8 cellular contexts compared by ENCODE assay signal in genomic region chr1:109984456-109985250, GRCh38. TPM values are rescaled to one million over a fixed set of nuclear protein-coding genes. Genes with fewer than 3 reads are reported as not detected.
DNase-seq lines count a peak whose midpoint lies in the region; ATAC-seq and TF ChIP-seq lines count a peak whose summit lies in the region.

Gene AHCYL1, plus strand, starts transcription at chr1:109984765. Its CDS starts 288 bp downstream, at chr1:109985053.

- ATAC-seq in GM19328 (IDR thresholded peaks at IDR 0.05; ENCODE audit: unreplicated experiment): peak; percentile 95
- peak; percentile 92 for ATAC-seq in HG03520 (IDR thresholded peaks at IDR 0.05; ENCODE audit: unreplicated experiment)
- ATAC-seq in left colon: peak; percentile 95

- intact Hi-C loops in CD14-positive monocyte (cut with micrococcal nuclease): loop anchor here (1.0 to 10.0 kb wide), 6 partner anchors 47 to 440 kb away; partner anchors contain the start of genes CSF1 (in 1 of the 2) and GNAI3 (in 1 of the 2)
- intact Hi-C loops in activated CD4-positive, alpha-beta T cell treated with anti-CD3 and anti-CD28 coated beads, Interleukin-2, amount 10 ng/mL, durations not matched to agents 24 days and 14 days (cut with micrococcal nuclease): loop anchor here (1.0 to 2.0 kb wide), 5 partner anchors 26 to 436 kb away; partner anchors contain the start of gene GNAI3
- intact Hi-C loops in left colon (cut with DNase I, micrococcal nuclease): loop anchor here (5.0 to 10.0 kb wide), 2 partner anchors 207 to 440 kb away; partner anchors contain the start of gene GNAI3 (in 1 of the 2)

- H3K27ac ChIP-seq in coronary artery: peak within 1 kb of the TSS; percentile 97 to 99

- TF ChIP-seq CTCF in CD14-positive monocyte (IDR thresholded peaks at IDR 0.05) (peak; percentile 95), coronary artery (IDR thresholded peaks at IDR 0.05) (peak; percentile 97)

- peaks cover 2 to 7% (median 3%) of the 10 kb centered on the region in 3 donors for H3K27me3 Mint-ChIP-seq in CD14-positive monocyte (ENCODE audit: low read depth in 3 of 3)
- H3K27me3 Mint-ChIP-seq in activated CD4-positive, alpha-beta T cell treated with anti-CD3 and anti-CD28 coated beads, Interleukin-2, amount 10 ng/mL, durations not matched to agents 24 days and 14 days: peaks cover 1% of the 10 kb centered on the region

- peaks cover 47% of the 10 kb centered on the region for H3K4me1 Mint-ChIP-seq in CD14-positive monocyte
- peaks cover 37% of the 10 kb centered on the region for H3K4me1 Mint-ChIP-seq in activated CD4-positive, alpha-beta T cell treated with anti-CD3 and anti-CD28 coated beads, Interleukin-2, amount 10 ng/mL, durations not matched to agents 24 days and 14 days

- H3K9me3 Mint-ChIP-seq in CD14-positive monocyte: no peaks in the 10 kb centered on the region
- no peaks in the 10 kb centered on the region for H3K9me3 Mint-ChIP-seq in activated CD4-positive, alpha-beta T cell treated with anti-CD3 and anti-CD28 coated beads, Interleukin-2, amount 10 ng/mL, durations not matched to agents 24 days and 14 days

- H3K4me3 Mint-ChIP-seq in CD14-positive monocyte: peak within 1 kb of the TSS; percentile 92 to 94
- peak within 1 kb of the TSS; percentile 99 for H3K4me3 Mint-ChIP-seq in activated CD4-positive, alpha-beta T cell treated with anti-CD3 and anti-CD28 coated beads, Interleukin-2, amount 10 ng/mL, durations not matched to agents 24 days and 14 days

- H3K36me3 Mint-ChIP-seq in CD14-positive monocyte: peaks cover 7 to 14% of the 10 kb centered on the region in 2 donors
- peaks cover 23% of the 10 kb centered on the region for H3K36me3 Mint-ChIP-seq in activated CD4-positive, alpha-beta T cell treated with anti-CD3 and anti-CD28 coated beads, Interleukin-2, amount 10 ng/mL, durations not matched to agents 24 days and 14 days (ENCODE audit: low read depth)

- DNase-seq in CD14-positive monocyte (ENCODE audit: low spot score) (peak; percentile 99), NCI-H526 treated with DMSO at 0.1 percent for 48 hours (lab: John Stamatoyannopoulos, UW) (peak; percentile 99), coronary artery (ENCODE audit: low spot score) (peak; percentile 99), left colon (peak; percentile 99 to 100)
- DNase-seq in activated CD4-positive, alpha-beta T cell treated with anti-CD3 and anti-CD28 coated beads, Interleukin-2, amount 10 ng/mL, durations not matched to agents 24 days and 14 days: peak; percentile 100
- peak; percentile 99 for DNase-seq in stimulated activated CD4-positive, alpha-beta T cell treated with anti-CD3 and anti-CD28 coated beads, Interleukin-1b, Interleukin-23, amount 100 ng/mL, for 48 hours

- H3K27ac Mint-ChIP-seq in CD14-positive monocyte: peak within 1 kb of the TSS; percentile 97 to 99 (median 98)
- H3K27ac Mint-ChIP-seq in activated CD4-positive, alpha-beta T cell treated with anti-CD3 and anti-CD28 coated beads, Interleukin-2, amount 10 ng/mL, durations not matched to agents 24 days and 14 days: peak within 1 kb of the TSS; percentile 97

- H3K4me3 ChIP-seq in coronary artery: peak within 1 kb of the TSS; percentile 90

RNA-seq across cellular contexts. Expression of gene AHCYL1, which starts in this region (rescaled TPM):
- polyA plus RNA-seq in CD14-positive monocyte: 10 to 100 TPM; 48.8 to 63.9 TPM
- 67.1 and 75.3 TPM in 2 replicates for total RNA-seq in activated CD4-positive, alpha-beta T cell treated with anti-CD3 and anti-CD28 coated beads, Interleukin-2, amount 10 ng/mL, durations not matched to agents 24 days and 14 days
- total RNA-seq in left colon: 10 to 100 TPM; 90.7 to 95.1 TPM

Comparison
In these comparisons a context has a peak if more than half of its experiments do, and no peak if none do; other contexts are left out.
1. Peak in every context shown above with its lines: DNase-seq, ATAC-seq, H3K4me3 ChIP-seq and H3K27ac ChIP-seq.